ENCODE assay signal across 5 cellular contexts in genomic region chr21:17293194-17293593, GRCh38.
"Had no signal": no experiment of that assay in that cellular context is flagged by ENCODE, and none has a peak within 500 bp of the region (broad histone marks: within the 10 kb centered on the region; RNA-seq: fewer than 3 reads in every experiment).

No MANE protein-coding gene starts in this region.

- ATAC-seq: GM23338, K562 had no signal

- H3K4me3 ChIP-seq: GM23338, K562 had no signal

- DNase-seq: H9, HCEC 1CT, IMR-90 had no signal
